25 cellular contexts compared by ENCODE assay signal in the genomic region with DNA sequence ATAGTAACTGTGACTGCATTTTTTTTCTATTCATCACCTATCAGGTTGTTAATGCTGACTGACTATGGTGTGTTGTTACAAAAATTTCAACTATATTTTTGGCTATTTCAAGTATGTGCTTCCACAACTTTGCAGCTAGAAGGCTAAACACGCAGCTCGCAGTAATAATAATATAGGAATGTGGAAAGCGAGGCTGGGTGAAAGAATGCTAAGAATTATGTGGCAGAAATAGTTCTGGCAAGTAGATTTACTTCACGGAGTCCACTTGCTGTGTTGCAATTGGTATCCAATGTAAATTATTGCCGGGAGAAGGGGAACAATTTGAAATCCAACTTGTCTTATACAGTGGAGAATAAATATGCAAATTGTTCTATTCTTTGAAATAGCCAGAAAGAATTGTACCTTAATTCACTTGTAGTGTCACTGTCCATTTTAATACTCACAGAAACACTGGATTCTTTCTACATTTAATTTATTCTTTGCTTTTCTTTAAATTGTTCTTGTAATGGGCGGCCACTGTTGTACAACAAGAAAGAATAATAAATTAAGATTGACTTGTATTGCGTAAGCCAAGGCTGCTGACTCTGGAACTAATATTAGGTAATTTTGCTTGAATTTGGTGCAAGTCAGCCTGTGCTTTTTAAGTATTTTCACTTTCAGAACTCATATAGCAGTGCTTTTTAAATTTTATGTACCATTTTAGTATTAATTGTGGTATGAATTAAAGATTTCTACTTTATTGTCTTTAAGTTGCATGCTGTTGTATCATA.
DNase-seq lines count a peak whose midpoint lies in the region; ATAC-seq, FAIRE-seq and TF ChIP-seq lines count a peak whose summit lies in the region.
"Had no signal": no experiment of that assay in that cellular context is flagged by ENCODE, and none has a peak within 500 bp of the region (broad histone marks: within the 10 kb centered on the region; RNA-seq: fewer than 3 reads in every experiment).

No MANE protein-coding gene starts in this region.

- no peaks in the 10 kb centered on the region for H3K9me2 ChIP-seq in Karpas-422 (replicated peaks; ENCODE audit: insufficient read depth, low read length)

- peak; percentile 39 for FAIRE-seq in A549 (lab: Jason Lieb, UNC)
- FAIRE-seq: A204.1, bronchial epithelial cell, frontal cortex, GM12878 had no signal

- DNase-seq in A549 (ENCODE audit: low read depth in 1 of 2, low spot score in 1 of 2) (no peak), HFFc6 (peak; percentile 52), amniotic epithelial cell (ENCODE audit: low read depth) (peak; percentile 82), fibroblast of villous mesenchyme (ENCODE audit: low read depth) (peak; percentile 38), prostate gland (ENCODE audit: low spot score) (no peak), NCI-H1930 (lab: John Stamatoyannopoulos, UW) (no peak), Karpas-422 (no peak)
- DNase-seq: activated CD4-positive, alpha-beta T cell treated with anti-CD3 and anti-CD28 coated beads for 48 hours; activated naive CD8-positive, alpha-beta T cell treated with anti-CD3 and anti-CD28 coated beads for 36 hours; CD4-positive, CD25-positive, alpha-beta regulatory T cell; DMS 273 treated with DMSO at 0.1 percent for 48 hours; GF-D8; NCI-H1417 treated with DMSO at 0.1 percent for 48 hours; NCI-H69; PC-9; SJCRH30 had no signal

- intact Hi-C loops in prostate gland (cut with DNase I): no loop called here

- no peak for TF ChIP-seq RAD21 in A549 (conservative IDR thresholded peaks at IDR 0.05 in 1 of 2, IDR thresholded peaks at IDR 0.05 in 1 of 2)

- no peak overlapping the region for H2AFZ ChIP-seq in Karpas-422 (ENCODE audit: low read length)
- H2AFZ ChIP-seq: GM23338, PC-9 had no signal

- H3K9me3 ChIP-seq in A549 (no peaks in the 10 kb centered on the region), prostate gland (no peaks in the 10 kb centered on the region), Karpas-422 (ENCODE audit: low read length) (no peaks in the 10 kb centered on the region)
- H3K9me3 ChIP-seq: neutrophil, SJCRH30 had no signal

- WGBS in A549 (ENCODE audit: missing lambda C conversion rate): 59% methylated on average over 7 of the region's 7 CpGs
- WGBS in prostate gland: 85% methylated on average over 7 of the region's 7 CpGs

- H3K36me3 Mint-ChIP-seq in HFFc6 (ENCODE audit: low read depth): no peaks in the 10 kb centered on the region
- H3K36me3 Mint-ChIP-seq: activated naive CD8-positive, alpha-beta T cell treated with anti-CD3 and anti-CD28 coated beads for 36 hours; CD4-positive, CD25-positive, alpha-beta regulatory T cell had no signal

- CTCF ChIA-PET in A549 (lab: Yijun Ruan, JAX): interaction anchor here (1.6 kb wide), 1 partner anchor 213 kb away, joined by 3 read pairs; no protein-coding TSS in a partner anchor

- TF ChIP-seq POLR2A in A549 (IDR thresholded peaks at IDR 0.05; ENCODE audit: low read length) (no peak), prostate gland (IDR thresholded peaks at IDR 0.05) (no peak)

- H3K27me3 Mint-ChIP-seq in HFFc6 (ENCODE audit: insufficient read depth): no peaks in the 10 kb centered on the region
- H3K27me3 Mint-ChIP-seq: activated naive CD8-positive, alpha-beta T cell treated with anti-CD3 and anti-CD28 coated beads for 36 hours; CD4-positive, CD25-positive, alpha-beta regulatory T cell; dendritic cell treated with granulocyte-macrophage colony-stimulating factor and Interleukin-4, amounts not matched to agents 40 ng/mL and 50 ng/mL, for 4 days had no signal

- no peak overlapping the region for H3K27ac Mint-ChIP-seq in HFFc6
- H3K27ac Mint-ChIP-seq: activated naive CD8-positive, alpha-beta T cell treated with anti-CD3 and anti-CD28 coated beads for 36 hours; CD4-positive, CD25-positive, alpha-beta regulatory T cell; dendritic cell treated with granulocyte-macrophage colony-stimulating factor and Interleukin-4, amounts not matched to agents 40 ng/mL and 50 ng/mL, for 4 days; GM23338 had no signal

- H3K27me3 ChIP-seq in prostate gland (replicated peaks; ENCODE audit: insufficient read depth) (no peaks in the 10 kb centered on the region), Karpas-422 (ENCODE audit: low read length) (no peaks in the 10 kb centered on the region)
- H3K27me3 ChIP-seq: neutrophil had no signal

- H3K36me3 ChIP-seq in prostate gland (no peaks in the 10 kb centered on the region), Karpas-422 (ENCODE audit: insufficient read depth, low read length) (no peaks in the 10 kb centered on the region)
- H3K36me3 ChIP-seq: neutrophil, SJCRH30 had no signal

- H3K4me2 ChIP-seq in A549 (no peak overlapping the region), Karpas-422 (ENCODE audit: low read depth, low read length, poor library complexity, severe bottlenecking) (no peak overlapping the region)
- H3K4me2 ChIP-seq: GM23338, PC-9 had no signal

- no peaks in the 10 kb centered on the region for H3K79me2 ChIP-seq in Karpas-422 (ENCODE audit: low read length)

- H3K4me3 ChIP-seq in A549 (no peak overlapping the region), fibroblast of villous mesenchyme (ENCODE audit: low read depth, low read length) (no peak overlapping the region), prostate gland (no peak overlapping the region), Karpas-422 (ENCODE audit: low read length) (no peak overlapping the region)
- H3K4me3 ChIP-seq: GM12878, GM23338, lung, PC-9, SJCRH30 had no signal

- TF ChIP-seq EP300 in A549 (IDR thresholded peaks at IDR 0.05): no peak

- no peaks in the 10 kb centered on the region for H3K9me3 Mint-ChIP-seq in HFFc6
- H3K9me3 Mint-ChIP-seq: activated naive CD8-positive, alpha-beta T cell treated with anti-CD3 and anti-CD28 coated beads for 36 hours; dendritic cell treated with granulocyte-macrophage colony-stimulating factor and Interleukin-4, amounts not matched to agents 40 ng/mL and 50 ng/mL, for 4 days; GM23338 had no signal

- H3K27ac ChIP-seq in A549 (no peak overlapping the region), prostate gland (no peak overlapping the region), Karpas-422 (ENCODE audit: low read length) (no peak overlapping the region)
- H3K27ac ChIP-seq: neutrophil, PC-9, SJCRH30 had no signal

- H3K4me1 Mint-ChIP-seq in HFFc6 (ENCODE audit: low read depth): peaks cover 61% of the 10 kb centered on the region
- H3K4me1 Mint-ChIP-seq: activated naive CD8-positive, alpha-beta T cell treated with anti-CD3 and anti-CD28 coated beads for 36 hours; CD4-positive, CD25-positive, alpha-beta regulatory T cell had no signal

- no peak for ATAC-seq in A549
- ATAC-seq in HG03175 (IDR thresholded peaks at IDR 0.05; ENCODE audit: unreplicated experiment): no peak
- ATAC-seq: GM12878, GM23338 had no signal

- no peak overlapping the region for H3K9ac ChIP-seq in Karpas-422 (ENCODE audit: low read length)

- H4K20me1 ChIP-seq in Karpas-422 (ENCODE audit: insufficient read depth, low read depth, low read length): no peaks in the 10 kb centered on the region

- POLR2A ChIA-PET in A549 (lab: Yijun Ruan, JAX): no interaction called here

- TF ChIP-seq CTCF in A549 (IDR thresholded peaks at IDR 0.05) (no peak), HFFc6 (IDR thresholded peaks at IDR 0.05) (no peak), fibroblast of villous mesenchyme (IDR thresholded peaks at IDR 0.05; ENCODE audit: insufficient read depth, low read depth, low read length) (no peak), prostate gland (IDR thresholded peaks at IDR 0.05) (no peak)

- H3K4me1 ChIP-seq in A549: no peaks in the 10 kb centered on the region
- H3K4me1 ChIP-seq in prostate gland (replicated peaks): no peaks in the 10 kb centered on the region
- H3K4me1 ChIP-seq in Karpas-422 (ENCODE audit: low read length): no peaks in the 10 kb centered on the region
- H3K4me1 ChIP-seq: SJCRH30 had no signal

- no peak overlapping the region for H3K4me3 Mint-ChIP-seq in HFFc6
- H3K4me3 Mint-ChIP-seq: activated naive CD8-positive, alpha-beta T cell treated with anti-CD3 and anti-CD28 coated beads for 36 hours; CD4-positive, CD25-positive, alpha-beta regulatory T cell; dendritic cell treated with granulocyte-macrophage colony-stimulating factor and Interleukin-4, amounts not matched to agents 40 ng/mL and 50 ng/mL, for 4 days; GM23338 had no signal

TF ChIP-seq in A549, 52 proteins besides CTCF, POLR2A, EP300 and RAD21:
- TF ChIP-seq TFCP2L1 (CRISPR knock-in tag; IDR thresholded peaks at IDR 0.05): no peak
- TF ChIP-seq CEBPB (IDR thresholded peaks at IDR 0.05): peak in 1 of 2 experiments; percentile 22; a peak in 1 of 4 replicates
- TF ChIP-seq NR3C1 (IDR thresholded peaks at IDR 0.05): no peak

Comparison
In these comparisons a context has a peak if more than half of its experiments do, and no peak if none do; other contexts are left out.
1. DNase-seq: peak in HFFc6 (single experiment), amniotic epithelial cell (single experiment) and fibroblast of villous mesenchyme (single experiment); none in A549 (0 of 2), prostate gland (single experiment), NCI-H1930 (0 of 2) and Karpas-422 (single experiment).